In genomic region chr2:96869281-96869823, GRCh38 we compare ENCODE assay signal across 9 cellular contexts. TPM values are rescaled to one million over a fixed set of nuclear protein-coding genes. Genes with fewer than 3 reads are reported as not detected.
DNase-seq lines count a peak whose midpoint lies in the region; ATAC-seq and TF ChIP-seq lines count a peak whose summit lies in the region.
"Had no signal": no experiment of that assay in that cellular context is flagged by ENCODE, and none has a peak within 500 bp of the region (broad histone marks: within the 10 kb centered on the region; RNA-seq: fewer than 3 reads in every experiment).

No MANE protein-coding gene starts in this region.

- peaks cover 10% of the 10 kb centered on the region; the same call in 1 of the 2 replicates for H3K79me2 ChIP-seq in H9 (ENCODE audit: insufficient read depth, low read length)

- no peaks in the 10 kb centered on the region for H3K27me3 ChIP-seq in CD4-positive, alpha-beta T cell (ENCODE audit: control insufficient read depth, insufficient read depth, low read length)
- H3K27me3 ChIP-seq in H9 (ENCODE audit: insufficient read depth, low read length) (no peaks in the 10 kb centered on the region), SJSA1 (replicated peaks) (peaks cover 4% of the 10 kb centered on the region; the same call in 1 of the 2 replicates), upper lobe of right lung (no peaks in the 10 kb centered on the region)

- no peak overlapping the region for H2AFZ ChIP-seq in H9 (ENCODE audit: low read length)

- intact Hi-C loops in CD4-positive, alpha-beta T cell (cut with DNase I, micrococcal nuclease): loop anchor here in 1 of 2 experiments (2.0 kb wide), 1 partner anchor 79 kb away; no protein-coding TSS in a partner anchor
- intact Hi-C loops in upper lobe of right lung (cut with DNase I): loop anchor here (5.0 kb wide), 1 partner anchor 83 kb away; no protein-coding TSS in a partner anchor

- H3K27me3 Mint-ChIP-seq in CD4-positive, alpha-beta T cell: no peaks in the 10 kb centered on the region
- H3K27me3 Mint-ChIP-seq in H9 (ENCODE audit: low read depth): no peaks in the 10 kb centered on the region; the same call in 1 of the 2 replicates

- no peaks in the 10 kb centered on the region for H3K9me3 ChIP-seq in CD4-positive, alpha-beta T cell (ENCODE audit: control insufficient read depth, low read length)
- H3K9me3 ChIP-seq in H9 (ENCODE audit: control insufficient read depth, low read depth, low read length) (no peaks in the 10 kb centered on the region), SJSA1 (replicated peaks) (0 out of 2 replicates have a peak, but pooled peaks cover 4% of the 10 kb centered on the region), upper lobe of right lung (no peaks in the 10 kb centered on the region)

- no peaks in the 10 kb centered on the region for H3K9me3 Mint-ChIP-seq in CD4-positive, alpha-beta T cell
- H3K9me3 Mint-ChIP-seq in H9: no peaks in the 10 kb centered on the region
- H3K9me3 Mint-ChIP-seq: stimulated activated naive CD8-positive, alpha-beta T cell treated with anti-CD3 and anti-CD28 coated beads, Interleukin-15, Interleukin-2, amounts not matched to agents 100 ng/mL and 50 ng/mL, for 24 hours had no signal

- no peak overlapping the region for H3T11ph ChIP-seq in H9 (ENCODE audit: low read length)

- peaks cover 41% of the 10 kb centered on the region for H3K36me3 Mint-ChIP-seq in CD4-positive, alpha-beta T cell (ENCODE audit: low read depth)
- H3K36me3 Mint-ChIP-seq in H9 (ENCODE audit: insufficient read depth in 1 of 3, low read depth in 3 of 3): peaks cover 10 to 35% (median 27%) of the 10 kb centered on the region in 3 experiments

- H3K4ac ChIP-seq in H9 (ENCODE audit: low read depth, low read length): no peak overlapping the region

- H3K79me1 ChIP-seq in H9 (ENCODE audit: insufficient read depth, low read depth, low read length, poor library complexity, severe bottlenecking): peaks cover 10% of the 10 kb centered on the region

- no CpG with 5 or more reads among the region's 65 CpGs for WGBS in H9 (ENCODE audit: extremely low coverage, insufficient read length, low lambda C conversion rate)

- peaks cover 16% of the 10 kb centered on the region for H3K23me2 ChIP-seq in H9 (ENCODE audit: insufficient read length, low read depth, low read length, poor library complexity, severe bottlenecking)

- no peaks in the 10 kb centered on the region for H4K20me1 ChIP-seq in H9 (ENCODE audit: control insufficient read depth, insufficient read depth, insufficient read length)

- peak overlapping the region; percentile 84 for H3K14ac ChIP-seq in H9 (ENCODE audit: insufficient read depth, low read length)

- no peak overlapping the region for H2BK120ac ChIP-seq in H9 (ENCODE audit: low read depth, low read length, poor library complexity, severe bottlenecking)

- H3K4me1 Mint-ChIP-seq in CD4-positive, alpha-beta T cell (ENCODE audit: low read depth): peaks cover 55% of the 10 kb centered on the region
- H3K4me1 Mint-ChIP-seq in H9: peaks cover 30 to 38% of the 10 kb centered on the region in 2 experiments

- ATAC-seq in CD4-positive, alpha-beta T cell (ENCODE audit: poor library complexity): no peak
- peak; percentile 54 for ATAC-seq in upper lobe of right lung
- ATAC-seq in GM19035 (IDR thresholded peaks at IDR 0.05; ENCODE audit: unreplicated experiment): no peak

- peak overlapping the region; percentile 78 for H3K18ac ChIP-seq in H9 (ENCODE audit: insufficient read length, low read depth, low read length)

- peaks cover 3% of the 10 kb centered on the region; the same call in 1 of the 2 replicates for H3K4me1 ChIP-seq in H9 (ENCODE audit: insufficient read depth, low read length)
- H3K4me1 ChIP-seq in SJSA1 (replicated peaks): peaks cover 24% of the 10 kb centered on the region
- H3K4me1 ChIP-seq in upper lobe of right lung: peaks cover 59% of the 10 kb centered on the region

- no peak overlapping the region for H2BK20ac ChIP-seq in H9 (ENCODE audit: low read depth, low read length, poor library complexity, severe bottlenecking)

- no peak overlapping the region for H4K8ac ChIP-seq in H9 (replicated peaks; ENCODE audit: insufficient read length, low read depth, low read length)

- POLR2A ChIA-PET in CD4-positive, alpha-beta T cell (lab: Charles Lee): interaction anchor here (0.9 to 3.4 kb wide), 13 partner anchors 9 to 244 kb away, joined by 3 to 44 read pairs (median 5); partner anchors contain the start of genes ANKRD36, ANKRD39 and CNNM3

- H2BK15ac ChIP-seq in H9 (ENCODE audit: low read depth, low read length): no peak overlapping the region

- CTCF ChIA-PET in CD4-positive, alpha-beta T cell (lab: Charles Lee): interaction anchor here (1.6 to 3.9 kb wide), 4 partner anchors 11 to 243 kb away, joined by 4 to 47 read pairs (median 6); partner anchors contain the start of gene ANKRD39

- H3K4me2 ChIP-seq in H9 (ENCODE audit: insufficient read depth, insufficient read length, low read length): no peak overlapping the region

- DNase-seq in CD4-positive, alpha-beta T cell: no peak
- DNase-seq in H9 (no peak), SJSA1 (ENCODE audit: low read depth in 1 of 2, low spot score in 2 of 2) (peak; percentile 41 to 65), epithelial cell of prostate (ENCODE audit: low read depth, low spot score) (no peak), midbrain (lab: John Stamatoyannopoulos, UW) (peak; percentile 61), upper lobe of right lung (peak; percentile 88)
- DNase-seq in central memory CD4-positive, alpha-beta T cell: no peak

- no peak overlapping the region for H2AK5ac ChIP-seq in H9 (ENCODE audit: insufficient read length, low read length)

- no peak for TF ChIP-seq CTCF in CD4-positive, alpha-beta T cell (IDR thresholded peaks at IDR 0.05)
- TF ChIP-seq CTCF in H9 (conservative IDR thresholded peaks at IDR 0.05) (peak; percentile 24; the same call in 1 of the 3 replicates), upper lobe of right lung (IDR thresholded peaks at IDR 0.05) (no peak)

- no peak overlapping the region for H2BK12ac ChIP-seq in H9 (ENCODE audit: insufficient read length, low read depth, low read length)

- peak overlapping the region; percentile 69 for H3K27ac ChIP-seq in CD4-positive, alpha-beta T cell (ENCODE audit: low read depth, low read length)
- H3K27ac ChIP-seq in H9 (ENCODE audit: insufficient read length, low read depth, low read length) (no peak overlapping the region), SJSA1 (peak overlapping the region; percentile 83), epithelial cell of prostate (peak overlapping the region; percentile 75), upper lobe of right lung (peak overlapping the region; percentile 94)

- no peak overlapping the region for H3K23ac ChIP-seq in H9 (ENCODE audit: insufficient read length, low read depth, low read length)

- H3K4me3 ChIP-seq in SJSA1: peak overlapping the region; percentile 87
- H3K4me3 ChIP-seq in upper lobe of right lung: peak overlapping the region; percentile 91

- H4K5ac ChIP-seq in H9 (ENCODE audit: insufficient read length, low read depth, low read length): no peak overlapping the region

- no peak overlapping the region for H3K27ac Mint-ChIP-seq in CD4-positive, alpha-beta T cell
- no peak overlapping the region for H3K27ac Mint-ChIP-seq in H9
- H3K27ac Mint-ChIP-seq: stimulated activated naive CD8-positive, alpha-beta T cell treated with anti-CD3 and anti-CD28 coated beads, Interleukin-15, Interleukin-2, amounts not matched to agents 100 ng/mL and 50 ng/mL, for 24 hours had no signal

- H2BK5ac ChIP-seq in H9 (ENCODE audit: insufficient read length, low read length): no peak overlapping the region

- H4K91ac ChIP-seq in H9 (ENCODE audit: insufficient read length, low read depth, low read length): no peak overlapping the region

- peak overlapping the region; percentile 57 for H3K9ac ChIP-seq in H9 (ENCODE audit: extremely low read depth, insufficient read length, low read length)

- no peak overlapping the region for H3K4me3 Mint-ChIP-seq in CD4-positive, alpha-beta T cell
- H3K4me3 Mint-ChIP-seq in H9: peak overlapping the region; percentile 84 to 85; a peak in 3 of 5 replicates

- H3K36me3 ChIP-seq in SJSA1 (peaks cover 44% of the 10 kb centered on the region), upper lobe of right lung (peaks cover 26% of the 10 kb centered on the region)

- H3K56ac ChIP-seq in H9 (ENCODE audit: insufficient read length, low read depth, low read length): no peak overlapping the region

RNA-seq across cellular contexts. Expression of gene SEMA4C, which starts 0.5 kb away (rescaled TPM):
- 10 to 100 TPM; 55.8 to 56.8 TPM for total RNA-seq in CD4-positive, alpha-beta T cell
- 81.6 and 87.2 TPM in 2 replicates for total RNA-seq in H9 (2021)
- 23.0 and 23.4 TPM in 2 replicates for total RNA-seq in SJSA1 (2014; rRNA removed; shearing (Covaris generic))
- 37.7 TPM for total RNA-seq in upper lobe of right lung

RNA-seq across cellular contexts. Expression of gene ANKRD39, which starts 11.5 kb away (rescaled TPM):
- 10 to 100 TPM; 17.2 to 18.3 TPM for total RNA-seq in CD4-positive, alpha-beta T cell
- total RNA-seq in H9 (2021) (13.0 and 13.9 TPM in 2 replicates), upper lobe of right lung (8.6 TPM)
- total RNA-seq in SJSA1 (2014; rRNA removed; shearing (Covaris generic)): 16.3 and 21.5 TPM in 2 replicates

RNA-seq across cellular contexts. Expression of gene ANKRD23, which starts 25.5 kb away (rescaled TPM):
- 10 to 100 TPM in 1 of 2 experiments, 1 to 10 TPM in 1; 6.2 to 10.4 TPM for total RNA-seq in CD4-positive, alpha-beta T cell
- 2.3 and 2.4 TPM in 2 replicates for total RNA-seq in H9 (2021)
- total RNA-seq in SJSA1 (2014; rRNA removed; shearing (Covaris generic)): 2.5 and 3.4 TPM in 2 replicates
- 1.7 TPM for total RNA-seq in upper lobe of right lung

RNA-seq across cellular contexts. Expression of gene CNNM3, which starts 53.3 kb away (rescaled TPM):
- 10 to 100 TPM; 48.7 to 53.5 TPM for total RNA-seq in CD4-positive, alpha-beta T cell
- 22.8 and 25.0 TPM in 2 replicates for total RNA-seq in H9 (2021)
- total RNA-seq in SJSA1 (2014; rRNA removed; shearing (Covaris generic)): 3.0 and 5.3 TPM in 2 replicates
- total RNA-seq in upper lobe of right lung: 34.1 TPM

Comparison
In these comparisons a context has a peak if more than half of its experiments do, and no peak if none do; other contexts are left out.
1. DNase-seq: peak in SJSA1 (2 of 2), midbrain (single experiment) and upper lobe of right lung (single experiment); none in CD4-positive, alpha-beta T cell (0 of 10), H9 (single experiment), epithelial cell of prostate (single experiment) and central memory CD4-positive, alpha-beta T cell (single experiment).